In genomic region chr10:23702977-23703414, GRCh38 we compare ENCODE assay signal across 8 cellular contexts.
A peak's percentile ranks its signal among the peaks of the same experiment; 100 is the strongest.
DNase-seq lines count a peak whose midpoint lies in the region; ATAC-seq and TF ChIP-seq lines count a peak whose summit lies in the region.

No MANE protein-coding gene starts in this region.

- H3K36me3 ChIP-seq in OCI-LY3 (replicated peaks; ENCODE audit: low read depth, low read length) = no peaks in the 10 kb centered on the region
- H3K36me3 ChIP-seq in gastroesophageal sphincter = no peaks in the 10 kb centered on the region

- peak overlapping the region; percentile 92 for H2AFZ ChIP-seq in OCI-LY3 (ENCODE audit: low read depth, low read length)

- no peak for TF ChIP-seq POLR2A in gastroesophageal sphincter (IDR thresholded peaks at IDR 0.05)

- no peaks in the 10 kb centered on the region for H4K20me1 ChIP-seq in OCI-LY3 (ENCODE audit: insufficient read depth, low read length)

- intact Hi-C loops in posterior cingulate gyrus (cut with DNase I) = loop anchor here (10.0 kb wide), 1 partner anchor 388 kb away; no protein-coding TSS in a partner anchor

- H3K27me3 ChIP-seq in OCI-LY3 (ENCODE audit: low read depth, low read length) (no peaks in the 10 kb centered on the region), gastroesophageal sphincter (peaks cover 19% of the 10 kb centered on the region)

- peak; percentile 44 for DNase-seq in G401 (ENCODE audit: low spot score)
- DNase-seq in HT-29 (ENCODE audit: low spot score) = peak; percentile 83
- peak; percentile 5 for DNase-seq in activated T-helper 1 cell treated with Interleukin-2 at 50 U/mL for 16 hours (ENCODE audit: low read depth)
- peak in 7 of 10 donors; percentile 21 to 85 (median 43) for DNase-seq in posterior cingulate gyrus
- DNase-seq in cerebellar nuclear complex (lab: John Stamatoyannopoulos, UW) = no peak

- H3K9me3 ChIP-seq in OCI-LY3 (ENCODE audit: insufficient read depth, low read length) (no peaks in the 10 kb centered on the region), gastroesophageal sphincter (no peaks in the 10 kb centered on the region)

- in situ Hi-C loops in G401 (cut with HindIII; ENCODE audit: low sequenced_read_pairs) = no loop called here

- WGBS in gastroesophageal sphincter (ENCODE audit: low coverage in 1 of 2), 2 donors = 10 to 31% methylated on average over 4 to 6 of the region's 9 CpGs

- H3K4me1 ChIP-seq in OCI-LY3 (ENCODE audit: low read length) (no peaks in the 10 kb centered on the region), gastroesophageal sphincter (no peaks in the 10 kb centered on the region)

- peak overlapping the region; percentile 30; the same call in 1 of the 2 replicates for H3K9ac ChIP-seq in OCI-LY3 (ENCODE audit: low read length)

- peak; percentile 97 for ATAC-seq in GM21528 (IDR thresholded peaks at IDR 0.05; ENCODE audit: low FRiP score, unreplicated experiment)
- peak; percentile 58 for ATAC-seq in gastroesophageal sphincter

- H3K4me3 ChIP-seq in OCI-LY3 (ENCODE audit: low read length) (peak overlapping the region; percentile 75), gastroesophageal sphincter (no peak overlapping the region)

- TF ChIP-seq EP300 in gastroesophageal sphincter (IDR thresholded peaks at IDR 0.05) = no peak

- H3K79me2 ChIP-seq in OCI-LY3 (ENCODE audit: low read length) = no peaks in the 10 kb centered on the region

- H3K4me2 ChIP-seq in OCI-LY3 (ENCODE audit: low read length) = peak overlapping the region; percentile 79

- H3K27ac ChIP-seq in OCI-LY3 (ENCODE audit: low read length) (no peak overlapping the region), gastroesophageal sphincter (no peak overlapping the region)

- peak; percentile 58 for TF ChIP-seq CTCF in OCI-LY3 (IDR thresholded peaks at IDR 0.05; ENCODE audit: low read depth, low read length)
- peak; percentile 23 to 69 (median 48) for TF ChIP-seq CTCF in gastroesophageal sphincter (IDR thresholded peaks at IDR 0.05)

Comparison
In these comparisons a context has a peak if more than half of its experiments do, and no peak if none do; other contexts are left out.
1. DNase-seq: peak in G401 (single experiment), HT-29 (single experiment), activated T-helper 1 cell treated with Interleukin-2 at 50 U/mL for 16 hours (single experiment) and posterior cingulate gyrus (7 of 10); none in cerebellar nuclear complex (0 of 2).